ENCODE assay signal across 7 cellular contexts in genomic region chr3:49841126-49841525, GRCh38. TPM values are rescaled to one million over a fixed set of nuclear protein-coding genes. Genes with fewer than 3 reads are reported as not detected.
A peak's percentile ranks its signal among the peaks of the same experiment; 100 is the strongest.
DNase-seq lines count a peak whose midpoint lies in the region; ATAC-seq, FAIRE-seq and TF ChIP-seq lines count a peak whose summit lies in the region.
"Had no signal": no experiment of that assay in that cellular context is flagged by ENCODE, and none has a peak within 500 bp of the region (broad histone marks: within the 10 kb centered on the region; RNA-seq: fewer than 3 reads in every experiment).

No MANE protein-coding gene starts in this region.

- POLR2A ChIA-PET in A673 (lab: Charles Lee; ENCODE audit: low non-redundant PET) (no interaction called here), HEK293T (lab: Yijun Ruan, JAX) (interaction anchor here (1.5 kb wide), 1 partner anchor 38 kb away, joined by 6 read pairs; the partner anchor contains the start of gene INKA1), K562 (lab: Yijun Ruan, JAX) (no interaction called here)

- intact Hi-C loops in A673 (cut with micrococcal nuclease; ENCODE audit: unreplicated experiment): loop anchor here (10.0 kb wide), 2 partner anchors 64 to 116 kb away; partner anchors contain the start of genes GMPPB and MST1R
- intact Hi-C loops in K562 (cut with micrococcal nuclease): loop anchor here (1.0 kb wide), 1 partner anchor 65 kb away; no protein-coding TSS in a partner anchor
- intact Hi-C loops in pancreas (cut with DNase I): loop anchor here in 2 of 3 donors (5.0 to 10.0 kb wide), 3 partner anchors 34 to 139 kb away; no protein-coding TSS in a partner anchor

- BruUV-seq in A673 (replicated peaks; lab: Mats Ljungman, UMichigan) (no TSS peak), K562 (replicated peaks; lab: Mats Ljungman, UMichigan) (no TSS peak)

- CTCF ChIA-PET in A673 (lab: Charles Lee) (interaction anchor here (0.5 kb wide), 1 partner anchor 89 kb away, joined by 3 read pairs; no protein-coding TSS in a partner anchor), HEK293T (lab: Yijun Ruan, JAX) (interaction anchor here (0.7 to 1.2 kb wide), 2 partner anchors 25 to 28 kb away, joined by 3 read pairs; no protein-coding TSS in a partner anchor), K562 (lab: Yijun Ruan, JAX; ENCODE audit: low intra/inter-chr PET ratio) (interaction anchor here (1.7 kb wide), 1 partner anchor 65 kb away, joined by 7 read pairs; no protein-coding TSS in a partner anchor)

- FAIRE-seq in K562 (lab: Jason Lieb, UNC) (peak; percentile 78), pancreas (lab: Jason Lieb, UNC) (no peak)

- TF ChIP-seq CTCF in A673 (conservative IDR thresholded peaks at IDR 0.05; ENCODE audit: low read depth, low read length): peak; percentile 42
- peak; percentile 50 to 61 (median 58); a peak in 5 of 6 replicates for TF ChIP-seq CTCF in K562 (IDR thresholded peaks at IDR 0.05 in 2 of 3, conservative IDR thresholded peaks at IDR 0.05 in 1 of 3; ENCODE audit: insufficient read depth in 2 of 3, low read depth in 1 of 3, low read length in 3 of 3)
- TF ChIP-seq CTCF in pancreas (IDR thresholded peaks at IDR 0.05): no peak

- no peaks in the 10 kb centered on the region for H3K27me3 ChIP-seq in A673 (replicated peaks; ENCODE audit: insufficient read depth, low read depth, low read length, poor library complexity)
- H3K27me3 ChIP-seq in K562 (ENCODE audit: control insufficient read depth in 2 of 2, insufficient read depth in 2 of 2, low read length in 2 of 2): no peaks in the 10 kb centered on the region
- H3K27me3 ChIP-seq in pancreas: no peaks in the 10 kb centered on the region

- H3K4me1 ChIP-seq in A673 (ENCODE audit: insufficient read depth, low read length, poor library complexity, severe bottlenecking) (no peaks in the 10 kb centered on the region), K562 (replicated peaks in 1 of 2; ENCODE audit: control insufficient read depth in 2 of 2, insufficient read depth in 2 of 2, low read length in 2 of 2) (no peaks in the 10 kb centered on the region; a peak in 1 of 5 replicates), pancreas (no peaks in the 10 kb centered on the region)

- H3K4me3 ChIP-seq in A673 (ENCODE audit: low read depth, low read length, poor library complexity, severe bottlenecking) (no peak overlapping the region), K562 (no peak overlapping the region), pancreas (no peak overlapping the region)

- peak; percentile 53 to 63 for TF ChIP-seq RAD21 in K562 (CRISPR knock-in tag; conservative IDR thresholded peaks at IDR 0.05 in 1 of 2, IDR thresholded peaks at IDR 0.05 in 1 of 2)

- H2AFZ ChIP-seq in K562 (ENCODE audit: low read depth, low read length): no peak overlapping the region

- no peaks in the 10 kb centered on the region for H3K9me1 ChIP-seq in K562 (ENCODE audit: control insufficient read depth, insufficient read depth, low read length)

- H3K9me3 ChIP-seq in A673 (ENCODE audit: low read depth, low read length, poor library complexity, severe bottlenecking) (no peaks in the 10 kb centered on the region), K562 (replicated peaks; ENCODE audit: control insufficient read depth, insufficient read depth, low read depth, low read length) (no peaks in the 10 kb centered on the region), pancreas (no peaks in the 10 kb centered on the region)

- in situ Hi-C loops in K562 (cut with MboI): loop anchor here (5.0 kb wide), 1 partner anchor 139 kb away; no protein-coding TSS in a partner anchor

- no peaks in the 10 kb centered on the region for H3K36me3 ChIP-seq in A673 (ENCODE audit: insufficient read depth, low read length, poor library complexity, severe bottlenecking)
- H3K36me3 ChIP-seq in K562 (ENCODE audit: control insufficient read depth, insufficient read depth, low read length): peaks cover 69% of the 10 kb centered on the region; the same call in 2 of the 3 replicates
- no peaks in the 10 kb centered on the region for H3K36me3 ChIP-seq in pancreas

- no peak for TF ChIP-seq POLR2A in K562 (conservative IDR thresholded peaks at IDR 0.05)

- H3K9ac ChIP-seq in K562 (ENCODE audit: insufficient read depth in 1 of 2, low read depth in 2 of 2, low read length in 2 of 2): no peak overlapping the region

- no peaks in the 10 kb centered on the region for H4K20me1 ChIP-seq in K562 (replicated peaks; ENCODE audit: control insufficient read depth, insufficient read depth, low read length)

- no peaks in the 10 kb centered on the region for H3K79me2 ChIP-seq in K562 (ENCODE audit: control insufficient read depth, insufficient read depth, low read length)

- H3K27ac ChIP-seq in A673 (ENCODE audit: low read depth, low read length, poor library complexity, severe bottlenecking) (no peak overlapping the region), K562 (ENCODE audit: extremely low read depth, low read depth, low read length) (no peak overlapping the region), pancreas (no peak overlapping the region)

- ATAC-seq in K562 (peak; percentile 80), pancreas (no peak)

- no peak for TF ChIP-seq EP300 in K562 (IDR thresholded peaks at IDR 0.05; ENCODE audit: low read length)

- DNase-seq in A673 (ENCODE audit: low spot score) (peak; percentile 12), HEK293T (ENCODE audit: extremely low spot score) (peak; percentile 31), K562 (ENCODE audit: extremely low read depth in 1 of 4, low spot score in 3 of 4) (peak; percentile 28 to 50 (median 33)), pancreas (no peak), NCI-H1436 (lab: John Stamatoyannopoulos, UW) (no peak)
- DNase-seq in activated CD8-positive, alpha-beta memory T cell treated with anti-CD3 and anti-CD28 coated beads, Interleukin-2, amount 50 U/mL, for 4 hours: no peak

- no peak overlapping the region for H3K4me2 ChIP-seq in K562 (ENCODE audit: insufficient read depth, low read length)

RNA-seq across cellular contexts. Expression of gene TRAIP, which starts 15.2 kb away (rescaled TPM):
- total RNA-seq in A673 (2021): 17.8 and 18.8 TPM in 2 replicates
- total RNA-seq in K562 (2011; cell fraction: chromatin; rRNA removed; ENCODE audit: low replicate concordance): 34.3 and 75.0 TPM in 2 replicates
- 42.7 and 43.7 TPM in 2 replicates for total RNA-seq in K562 (2011; cell fraction: nucleolus; rRNA removed)
- total RNA-seq in K562 (2011; cell fraction: nucleoplasm; rRNA removed): 45.4 and 49.5 TPM in 2 replicates
- 16.3 and 17.6 TPM in 2 replicates for total RNA-seq in K562 (2014; rRNA removed)
- 12.3 and 14.3 TPM in 2 replicates for total RNA-seq in K562 (2014; rRNA removed; fragmentation: Illumina TruSeq; extraction: Trizol)
- total RNA-seq in K562 (2015; rRNA removed; fragmentation: Illumina TruSeq; extraction: Trizol): 14.6 and 17.3 TPM in 2 replicates
- total RNA-seq in K562 (2021): 20.2 and 24.7 TPM in 2 replicates
- polyA plus RNA-seq in K562 (2011; rRNA removed): 19.7 and 24.7 TPM in 2 replicates
- 16.5 and 19.4 TPM in 2 replicates for polyA plus RNA-seq in K562 (2011; cell fraction: cytosol; rRNA removed)
- polyA plus RNA-seq in K562 (2011; cell fraction: nucleus; rRNA removed): 102 and 132 TPM in 2 replicates
- polyA plus RNA-seq in K562 (2012): 15.0 and 20.5 TPM in 2 replicates
- 20.4 and 21.2 TPM in 2 replicates for polyA plus RNA-seq in K562 (2014; fragmentation: Illumina TruSeq; extraction: Trizol)
- polyA plus RNA-seq in K562 (2014; fragmentation: Nextera tagmentation; extraction: Ambion mirVana): 10 to 100 TPM; 37.5 to 38.6 TPM
- polyA plus RNA-seq in K562 (2014; rRNA removed): 17.8 and 23.0 TPM in 2 replicates
- polyA minus RNA-seq in K562 (2011; rRNA and poly(A)+ RNA removed): 19.3 and 27.0 TPM in 2 replicates
- polyA minus RNA-seq in K562 (2011; cell fraction: cytosol; rRNA and poly(A)+ RNA removed): 9.0 and 12.7 TPM in 2 replicates
- polyA minus RNA-seq in K562 (2011; cell fraction: nucleus; rRNA and poly(A)+ RNA removed): 19.9 and 23.3 TPM in 2 replicates
- 1 to 10 TPM in 2 of 6 donors, under 1 TPM in 4; 0.79 to 2.5 (median 0.84) TPM for total RNA-seq in pancreas
- polyA plus RNA-seq in pancreas: 1 to 10 TPM; 1.4 to 2.3 TPM

RNA-seq across cellular contexts. Expression of gene UBA7, which starts 27.4 kb away (rescaled TPM):
- 2.2 and 3.8 TPM in 2 replicates for total RNA-seq in A673 (2021)
- total RNA-seq in K562 (2011; cell fraction: chromatin; rRNA removed; ENCODE audit: low replicate concordance): 11.3 and 29.1 TPM in 2 replicates
- 14.5 and 19.2 TPM in 2 replicates for total RNA-seq in K562 (2011; cell fraction: nucleolus; rRNA removed)
- total RNA-seq in K562 (2011; cell fraction: nucleoplasm; rRNA removed): 10.7 and 13.9 TPM in 2 replicates
- 2.0 and 2.6 TPM in 2 replicates for total RNA-seq in K562 (2014; rRNA removed)
- total RNA-seq in K562 (2014; rRNA removed; fragmentation: Illumina TruSeq; extraction: Trizol): 0.57 and 0.80 TPM in 2 replicates
- 2.5 and 3.0 TPM in 2 replicates for total RNA-seq in K562 (2015; rRNA removed; fragmentation: Illumina TruSeq; extraction: Trizol)
- 3.3 and 3.7 TPM in 2 replicates for total RNA-seq in K562 (2021)
- 2.2 and 3.8 TPM in 2 replicates for polyA plus RNA-seq in K562 (2011; rRNA removed)
- 1.9 and 3.0 TPM in 2 replicates for polyA plus RNA-seq in K562 (2011; cell fraction: cytosol; rRNA removed)
- polyA plus RNA-seq in K562 (2011; cell fraction: nucleus; rRNA removed): 48.0 and 51.2 TPM in 2 replicates
- polyA plus RNA-seq in K562 (2012): 7.0 and 27.5 TPM in 2 replicates
- 1.7 and 1.8 TPM in 2 replicates for polyA plus RNA-seq in K562 (2014; fragmentation: Illumina TruSeq; extraction: Trizol)
- polyA plus RNA-seq in K562 (2014; fragmentation: Nextera tagmentation; extraction: Ambion mirVana): under 1 TPM; 0.17 to 0.80 TPM
- 2.0 and 3.3 TPM in 2 replicates for polyA plus RNA-seq in K562 (2014; rRNA removed)
- 2.1 and 2.6 TPM in 2 replicates for polyA minus RNA-seq in K562 (2011; rRNA and poly(A)+ RNA removed)
- 1.8 TPM in 1 of 2 replicates, not detected in the other for polyA minus RNA-seq in K562 (2011; cell fraction: cytosol; rRNA and poly(A)+ RNA removed)
- polyA minus RNA-seq in K562 (2011; cell fraction: nucleus; rRNA and poly(A)+ RNA removed): 10.2 and 12.9 TPM in 2 replicates
- total RNA-seq in pancreas: 10 to 100 TPM; 17.7 to 63.9 (median 28.8) TPM
- 10 to 100 TPM; 72.9 to 86.2 TPM for polyA plus RNA-seq in pancreas

RNA-seq across cellular contexts. Expression of gene CAMKV, which starts 28.6 kb away (rescaled TPM):
- total RNA-seq in A673 (2021): 5.4 and 6.5 TPM in 2 replicates
- 1.7 and 5.6 TPM in 2 replicates for total RNA-seq in K562 (2011; cell fraction: chromatin; rRNA removed; ENCODE audit: low replicate concordance)
- total RNA-seq in K562 (2011; cell fraction: nucleolus; rRNA removed): 3.2 and 4.2 TPM in 2 replicates
- 1.5 and 2.2 TPM in 2 replicates for total RNA-seq in K562 (2011; cell fraction: nucleoplasm; rRNA removed)
- 1.2 and 1.8 TPM in 2 replicates for total RNA-seq in K562 (2014; rRNA removed)
- 0.51 and 0.73 TPM in 2 replicates for total RNA-seq in K562 (2014; rRNA removed; fragmentation: Illumina TruSeq; extraction: Trizol)
- total RNA-seq in K562 (2015; rRNA removed; fragmentation: Illumina TruSeq; extraction: Trizol): 0.26 and 0.51 TPM in 2 replicates
- 2.3 and 2.7 TPM in 2 replicates for total RNA-seq in K562 (2021)
- polyA plus RNA-seq in K562 (2011; rRNA removed): 1.0 and 1.5 TPM in 2 replicates
- polyA plus RNA-seq in K562 (2011; cell fraction: cytosol; rRNA removed): 0.86 and 1.3 TPM in 2 replicates
- polyA plus RNA-seq in K562 (2011; cell fraction: nucleus; rRNA removed): 3.4 and 10.4 TPM in 2 replicates
- 0.19 and 0.57 TPM in 2 replicates for polyA plus RNA-seq in K562 (2012)
- polyA plus RNA-seq in K562 (2014; fragmentation: Illumina TruSeq; extraction: Trizol): 0.79 and 1.4 TPM in 2 replicates
- under 1 TPM; 0.08 to 0.22 TPM for polyA plus RNA-seq in K562 (2014; fragmentation: Nextera tagmentation; extraction: Ambion mirVana)
- polyA plus RNA-seq in K562 (2014; rRNA removed): 1.5 and 1.7 TPM in 2 replicates
- polyA minus RNA-seq in K562 (2011; rRNA and poly(A)+ RNA removed): 0.99 and 1.2 TPM in 2 replicates
- polyA minus RNA-seq in K562 (2011; cell fraction: cytosol; rRNA and poly(A)+ RNA removed): 0.76 TPM in 1 of 2 replicates, not detected in the other
- 0.89 and 1.8 TPM in 2 replicates for polyA minus RNA-seq in K562 (2011; cell fraction: nucleus; rRNA and poly(A)+ RNA removed)
- under 1 TPM in 2 of 6 donors, not detected in 4; 0.19 to 0.22 TPM for total RNA-seq in pancreas
- under 1 TPM in 1 of 2 donors, not detected in 1; 0.42 TPM for polyA plus RNA-seq in pancreas

RNA-seq across cellular contexts. Expression of gene INKA1, which starts 38.1 kb away (rescaled TPM):
- 7.1 and 13.8 TPM in 2 replicates for total RNA-seq in A673 (2021)
- 1.3 and 12.1 TPM in 2 replicates for total RNA-seq in K562 (2011; cell fraction: chromatin; rRNA removed; ENCODE audit: low replicate concordance)
- 12.7 and 12.9 TPM in 2 replicates for total RNA-seq in K562 (2011; cell fraction: nucleolus; rRNA removed)
- total RNA-seq in K562 (2011; cell fraction: nucleoplasm; rRNA removed): 7.2 TPM in 2 replicates
- total RNA-seq in K562 (2014; rRNA removed): 13.6 and 13.9 TPM in 2 replicates
- total RNA-seq in K562 (2014; rRNA removed; fragmentation: Illumina TruSeq; extraction: Trizol): 1.1 and 1.9 TPM in 2 replicates
- total RNA-seq in K562 (2015; rRNA removed; fragmentation: Illumina TruSeq; extraction: Trizol): 6.7 and 7.6 TPM in 2 replicates
- 11.1 and 11.2 TPM in 2 replicates for total RNA-seq in K562 (2021)
- polyA plus RNA-seq in K562 (2011; rRNA removed): 5.2 and 7.2 TPM in 2 replicates
- polyA plus RNA-seq in K562 (2011; cell fraction: cytosol; rRNA removed): 7.5 and 29.7 TPM in 2 replicates
- 5.6 and 11.3 TPM in 2 replicates for polyA plus RNA-seq in K562 (2011; cell fraction: nucleus; rRNA removed)
- 9.2 and 11.0 TPM in 2 replicates for polyA plus RNA-seq in K562 (2012)
- polyA plus RNA-seq in K562 (2014; fragmentation: Illumina TruSeq; extraction: Trizol): 3.9 and 7.5 TPM in 2 replicates
- 1 to 10 TPM in 1 of 2 experiments, under 1 TPM in 1; 0.55 to 1.2 TPM for polyA plus RNA-seq in K562 (2014; fragmentation: Nextera tagmentation; extraction: Ambion mirVana)
- 11.2 and 12.8 TPM in 2 replicates for polyA plus RNA-seq in K562 (2014; rRNA removed)
- 2.6 and 5.5 TPM in 2 replicates for polyA minus RNA-seq in K562 (2011; rRNA and poly(A)+ RNA removed)
- polyA minus RNA-seq in K562 (2011; cell fraction: cytosol; rRNA and poly(A)+ RNA removed): 6.2 and 9.4 TPM in 2 replicates
- polyA minus RNA-seq in K562 (2011; cell fraction: nucleus; rRNA and poly(A)+ RNA removed): 10.9 and 11.8 TPM in 2 replicates
- 1 to 10 TPM in 1 of 6 donors, under 1 TPM in 5; 0.55 to 1.4 (median 0.62) TPM for total RNA-seq in pancreas
- polyA plus RNA-seq in pancreas: 1 to 10 TPM; 1.6 to 2.0 TPM

RNA-seq across cellular contexts. Expression of gene CDHR4, which starts 41.5 kb away (rescaled TPM):
- total RNA-seq in A673 (2021) (0.48 TPM in 1 of 2 replicates, not detected in the other), K562 (2014; rRNA removed) (not detected in 2 replicates), K562 (2014; rRNA removed; fragmentation: Illumina TruSeq; extraction: Trizol) (not detected in 2 replicates), K562 (2015; rRNA removed; fragmentation: Illumina TruSeq; extraction: Trizol) (not detected in 2 replicates), K562 (2021) (not detected in 2 replicates), pancreas (not detected)
- 0.93 and 2.2 TPM in 2 replicates for total RNA-seq in K562 (2011; cell fraction: chromatin; rRNA removed; ENCODE audit: low replicate concordance)
- 0.79 and 1.0 TPM in 2 replicates for total RNA-seq in K562 (2011; cell fraction: nucleolus; rRNA removed)
- 1.3 and 1.5 TPM in 2 replicates for total RNA-seq in K562 (2011; cell fraction: nucleoplasm; rRNA removed)
- polyA plus RNA-seq in K562 (2011; rRNA removed) (0.21 and 0.27 TPM in 2 replicates), K562 (2014; fragmentation: Illumina TruSeq; extraction: Trizol) (0.11 TPM in 1 of 2 replicates, not detected in the other), K562 (2014; fragmentation: Nextera tagmentation; extraction: Ambion mirVana) (not detected), K562 (2014; rRNA removed) (0.28 TPM in 1 of 2 replicates, not detected in the other), pancreas (not detected)
- polyA plus RNA-seq in K562 (2011; cell fraction: cytosol; rRNA removed): 0.16 and 0.22 TPM in 2 replicates
- 1.6 and 4.2 TPM in 2 replicates for polyA plus RNA-seq in K562 (2011; cell fraction: nucleus; rRNA removed)
- polyA plus RNA-seq in K562 (2012): 0.16 and 0.21 TPM in 2 replicates
- polyA minus RNA-seq in K562 (2011; rRNA and poly(A)+ RNA removed): not detected in 2 replicates
- not detected in 2 replicates for polyA minus RNA-seq in K562 (2011; cell fraction: cytosol; rRNA and poly(A)+ RNA removed)
- 0.54 and 0.56 TPM in 2 replicates for polyA minus RNA-seq in K562 (2011; cell fraction: nucleus; rRNA and poly(A)+ RNA removed)
- polyA plus RNA-seq: adipose tissue had no signal

Comparison
In these comparisons a context has a peak if more than half of its experiments do, and no peak if none do; other contexts are left out.
1. DNase-seq: peak in A673 (single experiment), HEK293T (single experiment) and K562 (4 of 4); none in pancreas (0 of 6), NCI-H1436 (single experiment) and activated CD8-positive, alpha-beta memory T cell treated with anti-CD3 and anti-CD28 coated beads, Interleukin-2, amount 50 U/mL, for 4 hours (single experiment).
2. CTCF ChIP-seq: peak in A673 (single experiment) and K562 (3 of 3); none in pancreas (0 of 4).